ENCODE assay signal across 1 cellular context in the genomic region with DNA sequence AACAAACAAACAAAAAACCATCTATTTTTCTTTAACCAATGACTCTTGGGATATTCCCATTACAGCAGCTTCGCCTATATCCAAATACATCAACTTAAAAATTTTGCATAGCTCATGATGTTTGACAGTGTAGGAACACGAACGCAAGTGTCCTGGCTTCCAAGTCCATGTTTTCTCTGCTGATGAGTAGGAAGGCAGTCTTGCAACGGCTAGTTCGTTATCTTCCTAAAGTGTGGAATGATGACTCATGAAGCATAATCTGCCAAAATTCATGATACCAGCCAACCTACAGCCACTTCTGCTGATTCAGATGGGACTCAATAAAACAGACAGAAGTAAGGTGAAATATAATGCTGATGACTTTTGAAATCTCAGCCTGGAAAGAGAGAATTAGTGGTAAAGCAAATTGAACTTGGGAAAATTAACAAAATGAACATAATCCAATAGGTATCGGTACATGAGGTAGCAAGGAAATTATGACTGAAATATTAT.
TF ChIP-seq lines count a peak whose summit lies in the region.

No MANE protein-coding gene starts in this region.

TF ChIP-seq in K562, 482 proteins besides CTCF, POLR2A, EP300 and RAD21 (continued from another document):
- TF ChIP-seq, protein P1, sequence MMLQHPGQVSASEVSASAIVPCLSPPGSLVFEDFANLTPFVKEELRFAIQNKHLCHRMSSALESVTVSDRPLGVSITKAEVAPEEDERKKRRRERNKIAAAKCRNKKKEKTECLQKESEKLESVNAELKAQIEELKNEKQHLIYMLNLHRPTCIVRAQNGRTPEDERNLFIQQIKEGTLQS (IDR thresholded peaks at IDR 0.05) = peak; percentile 97
- TF ChIP-seq, protein P1 (CRISPR knock-in tag; conservative IDR thresholded peaks at IDR 0.05) = 0 out of 2 replicates have a peak, but pooled peaks have one; percentile 32
- TF ChIP-seq DPF2 (IDR thresholded peaks at IDR 0.05) (peak; percentile 94), NRF1 (conservative IDR thresholded peaks at IDR 0.05 in 1 of 2, IDR thresholded peaks at IDR 0.05 in 1 of 2) (no peak), MCM5 (IDR thresholded peaks at IDR 0.05; ENCODE audit: low read depth) (no peak), BACH1 (tag; IDR thresholded peaks at IDR 0.05) (peak; percentile 57; the same call in 1 of the 2 replicates), ELF4 (CRISPR knock-in tag; IDR thresholded peaks at IDR 0.05) (no peak), HEY1 (CRISPR knock-in tag; IDR thresholded peaks at IDR 0.05; ENCODE audit: borderline replicate concordance) (peak; percentile 24; the same call in 1 of the 2 replicates), ZNF165 (CRISPR knock-in tag; IDR thresholded peaks at IDR 0.05; ENCODE audit: borderline replicate concordance) (no peak), JUND (IDR thresholded peaks at IDR 0.05; ENCODE audit: borderline replicate concordance, low read depth, low read length) (peak; percentile 98), JUND (tag; IDR thresholded peaks at IDR 0.05; ENCODE audit: borderline replicate concordance, low read depth, low read length) (peak; percentile 98), ZNF184 (CRISPR knock-in tag; IDR thresholded peaks at IDR 0.05) (no peak), ARID1B (IDR thresholded peaks at IDR 0.05) (peak; percentile 89)
